Comparison of ENCODE assay signal across 8 cellular contexts in the genomic region with DNA sequence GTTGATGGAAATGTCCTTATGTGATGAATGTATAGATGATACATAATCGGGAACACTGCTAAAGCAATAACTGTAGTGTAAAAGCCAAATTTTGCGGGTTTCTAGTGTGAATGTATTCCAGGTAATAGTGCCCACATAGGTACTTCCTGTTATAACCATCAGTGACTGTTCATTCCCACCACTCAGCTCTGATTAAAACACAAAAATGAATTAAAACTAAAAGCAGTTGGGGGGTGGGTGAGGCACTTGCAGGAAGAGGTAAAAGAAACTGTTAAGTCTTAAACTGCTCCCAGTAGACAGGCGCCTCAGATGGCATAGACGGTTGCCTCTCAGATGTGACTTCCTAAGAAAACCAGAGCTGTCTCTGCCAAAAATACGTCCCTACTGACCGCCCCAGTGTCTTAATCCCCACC. TPM values are rescaled to one million over a fixed set of nuclear protein-coding genes. Genes with fewer than 3 reads are reported as not detected.
A peak's percentile ranks its signal among the peaks of the same experiment; 100 is the strongest.
DNase-seq lines count a peak whose midpoint lies in the region; ATAC-seq and TF ChIP-seq lines count a peak whose summit lies in the region.

No MANE protein-coding gene starts in this region.

- H3K4me3 Mint-ChIP-seq in activated naive CD4-positive, alpha-beta T cell treated with anti-CD3 and anti-CD28 coated beads, Interleukin-2, amount 10 ng/mL, durations not matched to agents 7 days and 5 days: peak overlapping the region; percentile 79

- H3K4me1 ChIP-seq in left ventricle myocardium inferior (peaks cover 14% of the 10 kb centered on the region), mononuclear cell (ENCODE audit: insufficient read depth, low read length) (peaks cover 55% of the 10 kb centered on the region), upper lobe of right lung (peaks cover 19% of the 10 kb centered on the region)

- ATAC-seq in Right ventricle myocardium superior (ENCODE audit: poor library complexity) (no peak), upper lobe of right lung (no peak), HG02610 (IDR thresholded peaks at IDR 0.05; ENCODE audit: unreplicated experiment) (no peak), HG03196 (IDR thresholded peaks at IDR 0.05; ENCODE audit: unreplicated experiment) (no peak)

- TF ChIP-seq CTCF in left ventricle myocardium inferior (IDR thresholded peaks at IDR 0.05; ENCODE audit: borderline replicate concordance) (no peak), upper lobe of right lung (IDR thresholded peaks at IDR 0.05) (no peak)

- H3K9me3 ChIP-seq in left ventricle myocardium inferior (replicated peaks) (no peaks in the 10 kb centered on the region), mononuclear cell (ENCODE audit: low read depth, low read length) (no peaks in the 10 kb centered on the region), upper lobe of right lung (no peaks in the 10 kb centered on the region)

- H3K9me3 Mint-ChIP-seq in activated naive CD4-positive, alpha-beta T cell treated with anti-CD3 and anti-CD28 coated beads, Interleukin-2, amount 10 ng/mL, durations not matched to agents 7 days and 5 days: no peaks in the 10 kb centered on the region

- H3K27ac Mint-ChIP-seq in activated naive CD4-positive, alpha-beta T cell treated with anti-CD3 and anti-CD28 coated beads, Interleukin-2, amount 10 ng/mL, durations not matched to agents 7 days and 5 days: peak overlapping the region; percentile 97

- CTCF ChIA-PET in activated naive CD4-positive, alpha-beta T cell treated with anti-CD3 and anti-CD28 coated beads, Interleukin-2, amount 10 ng/mL, durations not matched to agents 7 days and 5 days (lab: Charles Lee): interaction anchor here (0.9 to 2.7 kb wide), 7 partner anchors 14 to 96 kb away, joined by 3 to 15 read pairs (median 3); no protein-coding TSS in a partner anchor

- peaks cover 48% of the 10 kb centered on the region for H3K4me1 Mint-ChIP-seq in activated naive CD4-positive, alpha-beta T cell treated with anti-CD3 and anti-CD28 coated beads, Interleukin-2, amount 10 ng/mL, durations not matched to agents 7 days and 5 days

- H3K27me3 Mint-ChIP-seq in activated naive CD4-positive, alpha-beta T cell treated with anti-CD3 and anti-CD28 coated beads, Interleukin-2, amount 10 ng/mL, durations not matched to agents 7 days and 5 days: no peaks in the 10 kb centered on the region

- H3K27ac ChIP-seq in left ventricle myocardium inferior (replicated peaks) (peak overlapping the region; percentile 96), upper lobe of right lung (peak overlapping the region; percentile 96)

- DNase-seq in left ventricle myocardium inferior (no peak), Right ventricle myocardium superior (no peak), upper lobe of right lung (no peak), activated gamma-delta T cell treated with Interleukin-2 at 50 U/mL for 16 hours (no peak)
- DNase-seq in activated naive CD4-positive, alpha-beta T cell treated with anti-CD3 and anti-CD28 coated beads, Interleukin-2, amount 10 ng/mL, durations not matched to agents 7 days and 5 days: peak; percentile 37

- H3K36me3 ChIP-seq in left ventricle myocardium inferior: no peaks in the 10 kb centered on the region
- no peaks in the 10 kb centered on the region for H3K36me3 ChIP-seq in upper lobe of right lung

- no peaks in the 10 kb centered on the region for H3K27me3 ChIP-seq in left ventricle myocardium inferior (ENCODE audit: low read depth)
- H3K27me3 ChIP-seq in mononuclear cell (ENCODE audit: insufficient read depth, low read length): no peaks in the 10 kb centered on the region
- H3K27me3 ChIP-seq in upper lobe of right lung: no peaks in the 10 kb centered on the region

- peak overlapping the region; percentile 91 for H3K4me3 ChIP-seq in left ventricle myocardium inferior
- peak overlapping the region; percentile 73 for H3K4me3 ChIP-seq in mononuclear cell (ENCODE audit: low read length)
- peak overlapping the region; percentile 79 for H3K4me3 ChIP-seq in upper lobe of right lung

- H3K36me3 Mint-ChIP-seq in activated naive CD4-positive, alpha-beta T cell treated with anti-CD3 and anti-CD28 coated beads, Interleukin-2, amount 10 ng/mL, durations not matched to agents 7 days and 5 days: peaks cover 19% of the 10 kb centered on the region

- intact Hi-C loops in left ventricle myocardium inferior (cut with micrococcal nuclease) (no loop called here), Right ventricle myocardium superior (cut with DNase I) (no loop called here), upper lobe of right lung (cut with DNase I) (no loop called here)

RNA-seq across cellular contexts. Expression of a gene that starts 0.9 kb away (rescaled TPM):
- total RNA-seq in left ventricle myocardium inferior (21.4 TPM), Right ventricle myocardium superior (20.5 TPM), mononuclear cell (19.1 TPM), upper lobe of right lung (40.4 TPM)
